ENCODE assay signal across 7 cellular contexts in the genomic region with DNA sequence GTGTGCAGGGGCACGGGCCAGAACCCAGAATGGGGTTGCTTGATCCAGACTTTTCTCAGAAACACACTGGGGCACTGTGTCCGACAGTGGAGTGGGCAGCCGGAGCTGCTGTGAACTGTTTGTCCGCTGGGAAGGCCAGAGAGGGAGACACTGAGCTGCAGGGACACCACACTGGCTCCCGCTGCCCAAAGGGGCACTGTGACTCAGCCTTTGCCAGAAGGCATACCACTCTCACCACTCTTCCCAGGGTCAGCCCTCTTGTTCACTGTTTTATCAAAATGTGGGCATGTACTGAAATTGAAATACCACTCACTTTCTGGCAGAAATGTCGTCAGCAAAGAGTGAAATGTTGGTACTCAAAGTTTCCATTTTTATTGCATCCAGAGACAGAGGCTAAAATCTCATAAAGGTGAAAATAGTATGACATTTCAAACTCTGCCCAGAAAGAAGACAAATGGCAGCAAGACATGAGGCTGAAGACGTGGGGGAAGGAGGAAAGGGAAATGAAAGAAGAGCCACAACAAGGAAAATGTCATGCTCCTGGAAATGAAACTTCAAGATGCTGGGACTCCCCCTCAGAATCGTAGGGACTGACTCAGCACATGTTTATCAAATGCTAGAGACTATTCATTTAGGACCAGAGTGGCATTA. TPM values are rescaled to one million over a fixed set of nuclear protein-coding genes. Genes with fewer than 3 reads are reported as not detected.
DNase-seq lines count a peak whose midpoint lies in the region; ATAC-seq and TF ChIP-seq lines count a peak whose summit lies in the region.

No MANE protein-coding gene starts in this region.

- H3K9me3 ChIP-seq in MG63 = peaks cover 12% of the 10 kb centered on the region

- no peak for TF ChIP-seq CTCF in progenitor cell of endocrine pancreas (IDR thresholded peaks at IDR 0.05; ENCODE audit: unreplicated experiment)

- ATAC-seq in GM19452 (IDR thresholded peaks at IDR 0.05; ENCODE audit: unreplicated experiment) (peak; percentile 51), GM19023 (IDR thresholded peaks at IDR 0.05; ENCODE audit: unreplicated experiment) (no peak)
- ATAC-seq in stimulated activated naive B cell treated with anti-CD40 and anti-IgM and Interleukin-4, amounts not matched to agents 10 μg/mL and 1 μg/mL and 100 μg/mL, for 72 hours (replicated peaks) = peak; percentile 68 to 77

- H3K27ac Mint-ChIP-seq in stimulated activated naive B cell treated with anti-CD40 and anti-IgM and Interleukin-4, amounts not matched to agents 10 μg/mL and 1 μg/mL and 100 μg/mL, for 72 hours = peak overlapping the region; percentile 86
- no peak overlapping the region for H3K27ac Mint-ChIP-seq in progenitor cell of endocrine pancreas

- H3K9me3 Mint-ChIP-seq in stimulated activated naive B cell treated with anti-CD40 and anti-IgM and Interleukin-4, amounts not matched to agents 10 μg/mL and 1 μg/mL and 100 μg/mL, for 72 hours = peaks cover 4% of the 10 kb centered on the region in 2 donors
- H3K9me3 Mint-ChIP-seq in progenitor cell of endocrine pancreas (ENCODE audit: low read depth) = peaks cover 4% of the 10 kb centered on the region

- H3K4me3 Mint-ChIP-seq in stimulated activated naive B cell treated with anti-CD40 and anti-IgM and Interleukin-4, amounts not matched to agents 10 μg/mL and 1 μg/mL and 100 μg/mL, for 72 hours = peak overlapping the region; percentile 0 to 31
- H3K4me3 Mint-ChIP-seq in progenitor cell of endocrine pancreas (ENCODE audit: low read depth) = no peak overlapping the region

- H3K4me3 ChIP-seq in MG63 = no peak overlapping the region

- DNase-seq in MG63 (peak; percentile 62), progenitor cell of endocrine pancreas (ENCODE audit: low spot score, unreplicated experiment) (no peak), SW480 (ENCODE audit: low spot score) (no peak)
- DNase-seq in activated naive CD4-positive, alpha-beta T cell treated with anti-CD3 and anti-CD28 coated beads, Interleukin-2, amount 50 U/mL, for 16 hours = peak; percentile 60
- DNase-seq in stimulated activated naive B cell treated with anti-CD40 and anti-IgM and Interleukin-4, amounts not matched to agents 10 μg/mL and 1 μg/mL and 100 μg/mL, for 72 hours = peak; percentile 49

- no peaks in the 10 kb centered on the region for H3K27me3 ChIP-seq in MG63

- no peaks in the 10 kb centered on the region for H3K27me3 Mint-ChIP-seq in stimulated activated naive B cell treated with anti-CD40 and anti-IgM and Interleukin-4, amounts not matched to agents 10 μg/mL and 1 μg/mL and 100 μg/mL, for 72 hours
- peaks cover 4% of the 10 kb centered on the region for H3K27me3 Mint-ChIP-seq in progenitor cell of endocrine pancreas

- H3K36me3 ChIP-seq in MG63 = no peaks in the 10 kb centered on the region

- peaks cover 17 to 62% of the 10 kb centered on the region in 2 donors for H3K4me1 Mint-ChIP-seq in stimulated activated naive B cell treated with anti-CD40 and anti-IgM and Interleukin-4, amounts not matched to agents 10 μg/mL and 1 μg/mL and 100 μg/mL, for 72 hours
- H3K4me1 Mint-ChIP-seq in progenitor cell of endocrine pancreas (ENCODE audit: low read depth) = peaks cover 5% of the 10 kb centered on the region

- H3K36me3 Mint-ChIP-seq in stimulated activated naive B cell treated with anti-CD40 and anti-IgM and Interleukin-4, amounts not matched to agents 10 μg/mL and 1 μg/mL and 100 μg/mL, for 72 hours = peaks cover 0 to 3% of the 10 kb centered on the region in 2 donors
- H3K36me3 Mint-ChIP-seq in progenitor cell of endocrine pancreas (ENCODE audit: insufficient read depth) = no peaks in the 10 kb centered on the region

RNA-seq across cellular contexts. Expression of gene IL7R, which starts 4.5 kb away (rescaled TPM):
- 3.4 and 3.6 TPM in 2 replicates for total RNA-seq in MG63 (2014; rRNA removed; shearing (Covaris generic); ENCODE audit: low replicate concordance)
- not detected in 2 replicates for total RNA-seq in progenitor cell of endocrine pancreas

Comparison
In these comparisons a context has a peak if more than half of its experiments do, and no peak if none do; other contexts are left out.
1. DNase-seq: peak in MG63 (single experiment), activated naive CD4-positive, alpha-beta T cell treated with anti-CD3 and anti-CD28 coated beads, Interleukin-2, amount 50 U/mL, for 16 hours (single experiment) and stimulated activated naive B cell treated with anti-CD40 and anti-IgM and Interleukin-4, amounts not matched to agents 10 μg/mL and 1 μg/mL and 100 μg/mL, for 72 hours (single experiment); none in progenitor cell of endocrine pancreas (single experiment) and SW480 (single experiment).